Comparison of ENCODE assay signal across 1 cellular context in the genomic region with DNA sequence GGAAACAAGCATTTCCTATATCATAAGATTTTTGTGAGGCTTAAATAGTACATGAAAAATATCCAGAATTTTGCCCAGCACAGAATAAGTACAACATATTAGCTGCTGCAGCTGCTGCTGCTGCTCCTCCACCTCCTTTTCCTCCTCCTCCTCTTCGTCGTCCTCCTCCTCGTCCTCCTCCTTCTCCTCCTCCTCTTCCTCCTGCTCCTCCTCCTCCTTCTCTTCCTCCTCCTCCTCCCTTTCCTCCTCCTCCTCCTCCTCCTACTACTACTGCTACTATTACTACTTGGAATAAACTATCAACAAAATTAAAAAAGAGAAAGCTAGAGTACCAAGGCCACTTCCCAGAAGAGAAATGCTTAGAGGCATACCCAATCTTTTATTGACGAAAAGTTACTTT.
TF ChIP-seq lines count a peak whose summit lies in the region.

No MANE protein-coding gene starts in this region.

TF ChIP-seq in K562, 482 proteins besides CTCF, POLR2A, EP300 and RAD21:
- peak; percentile 66; the same call in 1 of the 2 replicates for TF ChIP-seq MCM2 (IDR thresholded peaks at IDR 0.05; ENCODE audit: low read depth)
- 0 out of 2 replicates have a peak, but pooled peaks have one; percentile 42 for TF ChIP-seq ZBTB26 (CRISPR knock-in tag; IDR thresholded peaks at IDR 0.05)
- no peak for TF ChIP-seq HEY1 (CRISPR knock-in tag; IDR thresholded peaks at IDR 0.05; ENCODE audit: borderline replicate concordance)
- TF ChIP-seq PKNOX1 (IDR thresholded peaks at IDR 0.05), result peak; percentile 24; the same call in 1 of the 2 replicates
- TF ChIP-seq LARP7 (IDR thresholded peaks at IDR 0.05), result 0 out of 2 replicates have a peak, but pooled peaks have one; percentile 30
- no peak for TF ChIP-seq ZNF449 (CRISPR knock-in tag; IDR thresholded peaks at IDR 0.05)
- TF ChIP-seq ZNF263 (CRISPR knock-in tag; IDR thresholded peaks at IDR 0.05; ENCODE audit: borderline replicate concordance), result peak; percentile 90
- no peak for TF ChIP-seq PHB2 (IDR thresholded peaks at IDR 0.05; ENCODE audit: low read depth)
- TF ChIP-seq ZBTB40 (IDR thresholded peaks at IDR 0.05), result no peak
- no peak for TF ChIP-seq ZBTB40 (CRISPR knock-in tag; IDR thresholded peaks at IDR 0.05)
TF ChIP-seq in K562: peak in this region for 5.
